Comparison of ENCODE assay signal across 16 cellular contexts in genomic region chr1:22139817-22140216, GRCh38. TPM values are rescaled to one million over a fixed set of nuclear protein-coding genes. Genes with fewer than 3 reads are reported as not detected.
"Had no signal": no experiment of that assay in that cellular context is flagged by ENCODE, and none has a peak within 500 bp of the region (broad histone marks: within the 10 kb centered on the region; RNA-seq: fewer than 3 reads in every experiment).

No MANE protein-coding gene starts in this region.

- H3K4me3 ChIP-seq: coronary artery, transverse colon had no signal

- H3K27ac Mint-ChIP-seq: activated CD4-positive, alpha-beta T cell treated with anti-CD3 and anti-CD28 coated beads, Interleukin-2, amount 10 ng/mL, durations not matched to agents 24 days and 14 days; activated naive CD4-positive, alpha-beta T cell treated with anti-CD3 and anti-CD28 coated beads for 36 hours; activated T-helper 17 cell treated with anti-CD3 and anti-CD28 coated beads, Interleukin-2, amount 50 U/mL, for 72 hours; natural killer cell treated with Interleukin-12 subunit alpha and Interleukin-12 subunit beta and Interleukin-15 and Interleukin-18, amount 100 ng/mL, for 72 hours; WTC11 had no signal

- H3K9me3 ChIP-seq: transverse colon had no signal

- H3K9me3 Mint-ChIP-seq: activated CD4-positive, alpha-beta T cell treated with anti-CD3 and anti-CD28 coated beads, Interleukin-2, amount 10 ng/mL, durations not matched to agents 24 days and 14 days; activated naive CD4-positive, alpha-beta T cell treated with anti-CD3 and anti-CD28 coated beads for 36 hours; activated T-helper 17 cell treated with anti-CD3 and anti-CD28 coated beads, Interleukin-2, amount 50 U/mL, for 72 hours; natural killer cell treated with Interleukin-12 subunit alpha and Interleukin-12 subunit beta and Interleukin-15 and Interleukin-18, amount 100 ng/mL, for 72 hours; WTC11 had no signal

- ATAC-seq: activated T-helper 17 cell treated with anti-CD3 and anti-CD28 coated beads, Interleukin-2, amount 50 U/mL, for 72 hours; left lobe of liver; natural killer cell treated with Interleukin-12 subunit alpha and Interleukin-12 subunit beta and Interleukin-15 and Interleukin-18, amount 100 ng/mL, for 72 hours; sciatic nerve; WTC11 had no signal

- H3K27ac ChIP-seq: coronary artery, transverse colon had no signal

- H3K4me3 Mint-ChIP-seq: activated CD4-positive, alpha-beta T cell treated with anti-CD3 and anti-CD28 coated beads, Interleukin-2, amount 10 ng/mL, durations not matched to agents 24 days and 14 days; activated naive CD4-positive, alpha-beta T cell treated with anti-CD3 and anti-CD28 coated beads for 36 hours; activated T-helper 17 cell treated with anti-CD3 and anti-CD28 coated beads, Interleukin-2, amount 50 U/mL, for 72 hours; natural killer cell treated with Interleukin-12 subunit alpha and Interleukin-12 subunit beta and Interleukin-15 and Interleukin-18, amount 100 ng/mL, for 72 hours; WTC11 had no signal

- H3K36me3 ChIP-seq: transverse colon had no signal

- DNase-seq: activated CD4-positive, alpha-beta T cell treated with anti-CD3 and anti-CD28 coated beads, Interleukin-2, amount 10 ng/mL, durations not matched to agents 24 days and 14 days; activated CD8-positive, alpha-beta memory T cell treated with anti-CD3 and anti-CD28 coated beads for 24 hours; activated naive CD4-positive, alpha-beta T cell treated with anti-CD3 and anti-CD28 coated beads for 36 hours; effector CD4-positive, alpha-beta T cell; foreskin melanocyte; head of caudate nucleus; mammary epithelial cell; stimulated activated CD4-positive, alpha-beta T cell treated with anti-CD3 and anti-CD28 coated beads, Interleukin-2, amount 100 ng/mL, for 24 hours; stimulated activated naive CD4-positive, alpha-beta T cell; transverse colon had no signal

- H3K36me3 Mint-ChIP-seq: natural killer cell treated with Interleukin-12 subunit alpha and Interleukin-12 subunit beta and Interleukin-15 and Interleukin-18, amount 100 ng/mL, for 72 hours; WTC11 had no signal

RNA-seq across cellular contexts. Expression of gene WNT4, which starts 3.1 kb away (rescaled TPM):
- total RNA-seq: activated CD4-positive, alpha-beta T cell treated with anti-CD3 and anti-CD28 coated beads, Interleukin-2, amount 10 ng/mL, durations not matched to agents 24 days and 14 days; activated naive CD4-positive, alpha-beta T cell treated with anti-CD3 and anti-CD28 coated beads for 36 hours; activated T-helper 17 cell treated with anti-CD3 and anti-CD28 coated beads, Interleukin-2, amount 50 U/mL, for 72 hours; natural killer cell treated with Interleukin-12 subunit alpha and Interleukin-12 subunit beta and Interleukin-15 and Interleukin-18, amount 100 ng/mL, for 72 hours had no signal
